Comparison of ENCODE assay signal across 11 cellular contexts in the genomic region with DNA sequence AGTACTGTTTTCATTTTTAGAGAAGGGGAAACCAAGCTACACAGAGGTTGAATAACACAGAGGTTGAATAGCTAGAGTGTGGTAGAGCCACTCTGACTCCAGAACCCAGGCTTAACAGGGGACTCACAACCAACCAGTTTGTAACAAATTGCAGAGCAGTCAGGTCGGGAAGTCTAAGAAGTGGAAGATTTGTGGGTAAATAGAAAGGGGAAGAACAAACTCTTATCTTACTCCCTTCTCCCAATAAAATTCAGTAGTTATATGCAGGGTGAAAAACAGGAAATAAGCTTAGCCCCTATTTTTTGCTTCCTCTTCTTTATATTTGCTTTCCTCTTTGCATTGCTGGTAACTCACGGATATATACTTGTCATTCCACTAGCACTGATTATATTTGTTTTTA. TPM values are rescaled to one million over a fixed set of nuclear protein-coding genes. Genes with fewer than 3 reads are reported as not detected.
DNase-seq lines count a peak whose midpoint lies in the region; ATAC-seq, FAIRE-seq and TF ChIP-seq lines count a peak whose summit lies in the region.
"Had no signal": no experiment of that assay in that cellular context is flagged by ENCODE, and none has a peak within 500 bp of the region (broad histone marks: within the 10 kb centered on the region; RNA-seq: fewer than 3 reads in every experiment).

No MANE protein-coding gene starts in this region.

- H3K9me2 ChIP-seq in OCI-LY7 (ENCODE audit: insufficient read depth, low read length): no peaks in the 10 kb centered on the region

- no peak for TF ChIP-seq EP300 in upper lobe of left lung (IDR thresholded peaks at IDR 0.05)

- no peak for FAIRE-seq in small intestine (lab: Jason Lieb, UNC)

- H3K4me1 ChIP-seq in heart left ventricle (peaks cover 20 to 92% (median 70%) of the 10 kb centered on the region in 12 donors), left ventricle myocardium inferior (peaks cover 97% of the 10 kb centered on the region), OCI-LY7 (ENCODE audit: insufficient read depth, low read length, poor library complexity, severe bottlenecking) (peaks cover 37% of the 10 kb centered on the region), upper lobe of left lung (peaks cover 67 to 78% (median 72%) of the 10 kb centered on the region in 4 donors), small intestine (ENCODE audit: control insufficient read depth in 2 of 2, insufficient read depth in 1 of 2, low read depth in 1 of 2, low read length in 1 of 2) (peaks cover 0 to 11% of the 10 kb centered on the region in 2 donors)
- H3K4me1 ChIP-seq in effector memory CD4-positive, alpha-beta T cell (ENCODE audit: control insufficient read depth, insufficient read depth, low read length, poor library complexity, severe bottlenecking): peaks cover 53% of the 10 kb centered on the region

- H2AFZ ChIP-seq in OCI-LY7 (ENCODE audit: low read length): no peak overlapping the region

- peak overlapping the region; percentile 43 for H3K4me2 ChIP-seq in OCI-LY7 (ENCODE audit: low read length)

- POLR2A ChIA-PET in OCI-LY7 (lab: Charles Lee): interaction anchor here (1.2 kb wide), 1 partner anchor 25 kb away, joined by 3 read pairs; no protein-coding TSS in a partner anchor

- TF ChIP-seq POLR2A in heart left ventricle (IDR thresholded peaks at IDR 0.05): no peak
- no peak for TF ChIP-seq POLR2A in upper lobe of left lung (IDR thresholded peaks at IDR 0.05)

- peak in 3 of 4 donors; percentile 11 to 35 (median 26) for ATAC-seq in heart left ventricle
- peak in 1 of 2 donors; percentile 60 for ATAC-seq in upper lobe of left lung (ENCODE audit: low FRiP score in 2 of 2)
- ATAC-seq in HG03095 (IDR thresholded peaks at IDR 0.05; ENCODE audit: unreplicated experiment): no peak
- ATAC-seq in HG03460 (IDR thresholded peaks at IDR 0.05; ENCODE audit: unreplicated experiment): no peak

- peaks cover 99% of the 10 kb centered on the region for H3K79me2 ChIP-seq in OCI-LY7 (ENCODE audit: insufficient read depth, low read depth, low read length)

- H3K36me3 ChIP-seq in heart left ventricle: peaks cover 0 to 68% (median 27%) of the 10 kb centered on the region in 9 donors
- peaks cover 23% of the 10 kb centered on the region for H3K36me3 ChIP-seq in left ventricle myocardium inferior
- peaks cover 74% of the 10 kb centered on the region for H3K36me3 ChIP-seq in OCI-LY7 (ENCODE audit: insufficient read depth, low read length)
- peaks cover 15% of the 10 kb centered on the region for H3K36me3 ChIP-seq in effector memory CD4-positive, alpha-beta T cell (ENCODE audit: control insufficient read depth, insufficient read depth, low read length)
- H3K36me3 ChIP-seq in upper lobe of left lung: peaks cover 0 to 33% (median 6%) of the 10 kb centered on the region in 4 donors
- H3K36me3 ChIP-seq in small intestine (ENCODE audit: control insufficient read depth in 2 of 2, insufficient read depth in 2 of 2, low read length in 2 of 2): peaks cover 4% of the 10 kb centered on the region in 2 donors

- WGBS in heart left ventricle, 4 donors: 43 to 58% (median 51%) methylated on average over 2 of the region's 2 CpGs
- 22 to 30% methylated on average over 2 of the region's 2 CpGs for WGBS in upper lobe of left lung, 2 donors
- 26 to 29% (median 27%) methylated on average over 2 of the region's 2 CpGs for WGBS in small intestine, 3 donors

- peaks cover 0 to 1% (median 0%) of the 10 kb centered on the region in 12 donors for H3K9me3 ChIP-seq in heart left ventricle
- H3K9me3 ChIP-seq in left ventricle myocardium inferior (replicated peaks): no peaks in the 10 kb centered on the region
- peaks cover 8% of the 10 kb centered on the region; the same call in 1 of the 2 replicates for H3K9me3 ChIP-seq in OCI-LY7 (ENCODE audit: low read length)
- no peaks in the 10 kb centered on the region for H3K9me3 ChIP-seq in effector memory CD4-positive, alpha-beta T cell (ENCODE audit: control insufficient read depth, low read length)
- H3K9me3 ChIP-seq in upper lobe of left lung: no peaks in the 10 kb centered on the region
- no peaks in the 10 kb centered on the region for H3K9me3 ChIP-seq in small intestine (ENCODE audit: control insufficient read depth, low read depth)

- H3K4me3 ChIP-seq in heart left ventricle (no peak overlapping the region), left ventricle myocardium inferior (no peak overlapping the region), OCI-LY7 (ENCODE audit: low read depth, low read length, poor library complexity, severe bottlenecking) (no peak overlapping the region), upper lobe of left lung (no peak overlapping the region), small intestine (ENCODE audit: low read depth in 1 of 2, low read length in 2 of 2) (no peak overlapping the region)
- H3K4me3 ChIP-seq in effector memory CD4-positive, alpha-beta T cell (ENCODE audit: insufficient read depth, low read depth, low read length, poor library complexity, severe bottlenecking): peak overlapping the region; percentile 6

- no peak for TF ChIP-seq CTCF in heart left ventricle (IDR thresholded peaks at IDR 0.05)
- TF ChIP-seq CTCF in left ventricle myocardium inferior (IDR thresholded peaks at IDR 0.05; ENCODE audit: borderline replicate concordance): no peak
- no peak for TF ChIP-seq CTCF in OCI-LY7 (conservative IDR thresholded peaks at IDR 0.05; ENCODE audit: low read length)
- TF ChIP-seq CTCF in upper lobe of left lung (IDR thresholded peaks at IDR 0.05): no peak

- CTCF ChIA-PET in OCI-LY7 (lab: Charles Lee; ENCODE audit: unreplicated experiment): no interaction called here

- intact Hi-C loops in heart left ventricle (cut with DNase I) (no loop called here), left ventricle myocardium inferior (cut with micrococcal nuclease) (no loop called here), OCI-LY7 (cut with micrococcal nuclease; ENCODE audit: unreplicated experiment) (no loop called here)

- H4K20me1 ChIP-seq in OCI-LY7 (ENCODE audit: insufficient read depth, low read length): peaks cover 57% of the 10 kb centered on the region

- DNase-seq in heart left ventricle (no peak), left ventricle myocardium inferior (no peak), OCI-LY7 (ENCODE audit: low spot score) (no peak), upper lobe of left lung (no peak), small intestine (no peak)
- no peak for DNase-seq in effector memory CD4-positive, alpha-beta T cell
- DNase-seq: NCI-H2081, posterior cingulate gyrus, SHP77 treated with DMSO at 0.1 percent for 48 hours had no signal

- H3K27me3 ChIP-seq in heart left ventricle (no peaks in the 10 kb centered on the region), left ventricle myocardium inferior (ENCODE audit: low read depth) (no peaks in the 10 kb centered on the region), upper lobe of left lung (no peaks in the 10 kb centered on the region), small intestine (ENCODE audit: control insufficient read depth in 2 of 2, insufficient read depth in 2 of 2, low read length in 2 of 2) (no peaks in the 10 kb centered on the region)
- H3K27me3 ChIP-seq in effector memory CD4-positive, alpha-beta T cell (replicated peaks; ENCODE audit: control insufficient read depth, insufficient read depth, low read length, poor library complexity, severe bottlenecking): no peaks in the 10 kb centered on the region

- BruUV-seq in OCI-LY7 (replicated peaks; lab: Mats Ljungman, UMichigan): no TSS peak

- H3K27ac ChIP-seq in heart left ventricle (peak overlapping the region in 2 of 12 donors; percentile 18 to 63), left ventricle myocardium inferior (replicated peaks) (no peak overlapping the region), OCI-LY7 (ENCODE audit: low read depth, low read length, poor library complexity, severe bottlenecking) (peak overlapping the region; percentile 32), upper lobe of left lung (peak overlapping the region in 3 of 4 donors; percentile 21 to 46 (median 44)), small intestine (ENCODE audit: low read depth in 1 of 2, low read length in 1 of 2) (peak overlapping the region in 1 of 2 donors; percentile 27)
- peak overlapping the region; percentile 23 for H3K27ac ChIP-seq in effector memory CD4-positive, alpha-beta T cell (ENCODE audit: insufficient read depth, low read length, poor library complexity, severe bottlenecking)

RNA-seq across cellular contexts. Expression of gene CDC42, which starts 23.2 kb away (rescaled TPM):
- 100 to 1,000 TPM; 135 to 260 (median 189) TPM for total RNA-seq in heart left ventricle
- 100 to 1,000 TPM in 1 of 2 donors, 10 to 100 TPM in 1; 74.3 to 184 TPM for polyA plus RNA-seq in heart left ventricle
- total RNA-seq in left ventricle myocardium inferior: 126 TPM
- 109 and 120 TPM in 2 replicates for total RNA-seq in OCI-LY7 (2014; rRNA removed; shearing (Covaris generic))
- 157 and 163 TPM in 2 replicates for total RNA-seq in OCI-LY7 (2022)
- total RNA-seq in upper lobe of left lung: 100 to 1,000 TPM in 4 of 6 donors, 10 to 100 TPM in 2; 24.1 to 248 (median 213) TPM
- 100 to 1,000 TPM; 175 to 246 (median 225) TPM for polyA plus RNA-seq in small intestine

Comparison
In these comparisons a context has a peak if more than half of its experiments do, and no peak if none do; other contexts are left out.
1. ATAC-seq: peak in heart left ventricle (3 of 4); none in HG03095 (single experiment) and HG03460 (single experiment).